Comparison of ENCODE assay signal across 9 cellular contexts in the genomic region with DNA sequence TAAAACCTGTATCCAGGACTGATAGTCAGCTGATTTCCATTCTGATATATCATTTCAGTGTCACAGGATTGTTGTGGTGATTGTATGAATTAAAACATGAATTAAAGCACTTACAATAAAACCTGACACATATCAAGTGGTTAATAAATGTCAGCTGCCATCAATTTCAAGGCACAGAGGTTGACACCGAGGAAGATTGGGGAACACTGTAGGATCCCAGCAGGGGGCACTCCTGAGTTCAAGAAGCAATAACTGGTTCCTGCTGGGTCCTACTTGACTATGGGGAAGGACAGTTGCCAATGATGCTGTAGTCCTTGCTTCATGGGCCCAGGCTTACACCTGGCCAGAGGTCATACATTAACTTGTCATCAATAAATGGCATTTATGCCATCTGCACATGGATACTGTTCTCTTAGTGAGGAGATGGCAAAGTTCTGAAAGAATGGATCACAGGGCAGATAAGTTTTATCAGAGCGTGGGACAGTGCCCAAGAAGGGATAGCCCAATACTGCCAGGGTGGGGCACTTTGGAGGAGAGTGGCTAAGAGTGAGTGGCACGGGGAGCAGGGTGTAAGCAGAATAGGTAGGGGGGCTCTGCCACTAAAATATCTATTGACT. TPM values are rescaled to one million over a fixed set of nuclear protein-coding genes. Genes with fewer than 3 reads are reported as not detected.
A peak's percentile ranks its signal among the peaks of the same experiment; 100 is the strongest.
DNase-seq lines count a peak whose midpoint lies in the region; ATAC-seq and TF ChIP-seq lines count a peak whose summit lies in the region.
"Had no signal": no experiment of that assay in that cellular context is flagged by ENCODE, and none has a peak within 500 bp of the region (broad histone marks: within the 10 kb centered on the region; RNA-seq: fewer than 3 reads in every experiment).

No MANE protein-coding gene starts in this region.

- ATAC-seq in HG02588 (IDR thresholded peaks at IDR 0.05; ENCODE audit: unreplicated experiment) (peak; percentile 70), RWPE2 (ENCODE audit: low read depth) (no peak), thoracic aorta (ENCODE audit: insufficient number of reproducible peaks, low FRiP score, low read depth) (no peak)
- no peak for ATAC-seq in stimulated activated effector memory CD8-positive, alpha-beta T cell treated with anti-CD3 and anti-CD28 coated beads, Interleukin-12 subunit alpha, Interleukin-12 subunit beta, amount 100 ng/mL, for 72 hours

- H3K4me1 ChIP-seq in RWPE2 (ENCODE audit: insufficient read depth, poor library complexity, severe bottlenecking) (no peaks in the 10 kb centered on the region), thoracic aorta (ENCODE audit: control insufficient read depth in 1 of 2, low read depth in 2 of 2) (peaks cover 10 to 24% of the 10 kb centered on the region in 2 donors)
- H3K4me1 ChIP-seq: uterus had no signal

- no peaks in the 10 kb centered on the region for H3K36me3 Mint-ChIP-seq in stimulated activated effector memory CD8-positive, alpha-beta T cell treated with anti-CD3 and anti-CD28 coated beads, Interleukin-12 subunit alpha, Interleukin-12 subunit beta, amount 100 ng/mL, for 72 hours
- H3K36me3 Mint-ChIP-seq in activated T-cell treated with anti-CD3 and anti-CD28 coated beads, Interleukin-2, amount 50 U/mL, for 24 hours (ENCODE audit: low read depth), result no peaks in the 10 kb centered on the region

- intact Hi-C loops in cardiac septum (cut with DNase I), result loop anchor here (5.0 kb wide), 1 partner anchor 494 kb away; no protein-coding TSS in a partner anchor

- H3K4me3 Mint-ChIP-seq in stimulated activated effector memory CD8-positive, alpha-beta T cell treated with anti-CD3 and anti-CD28 coated beads, Interleukin-12 subunit alpha, Interleukin-12 subunit beta, amount 100 ng/mL, for 72 hours, result no peak overlapping the region
- no peak overlapping the region for H3K4me3 Mint-ChIP-seq in activated T-cell treated with anti-CD3 and anti-CD28 coated beads, Interleukin-2, amount 50 U/mL, for 24 hours

- peak; percentile 52 for DNase-seq in GM12865 (ENCODE audit: low read depth)
- no peak for DNase-seq in RWPE2 (ENCODE audit: low spot score)
- peak; percentile 78 for DNase-seq in cardiac septum (ENCODE audit: low spot score)
- no peak for DNase-seq in thoracic aorta (ENCODE audit: low spot score)
- DNase-seq in stimulated activated effector memory CD8-positive, alpha-beta T cell treated with anti-CD3 and anti-CD28 coated beads, Interleukin-12 subunit alpha, Interleukin-12 subunit beta, amount 100 ng/mL, for 72 hours (ENCODE audit: low spot score in 2 of 2), result no peak
- no peak for DNase-seq in activated T-cell treated with anti-CD3 and anti-CD28 coated beads, Interleukin-2, amount 50 U/mL, for 24 hours
- DNase-seq in NCI-H510A treated with DMSO at 0.1 percent for 48 hours (lab: John Stamatoyannopoulos, UW), result no peak

- no peak overlapping the region for H3K4me3 ChIP-seq in GM12865 (ENCODE audit: low read depth, low read length)
- no peak overlapping the region for H3K4me3 ChIP-seq in RWPE2 (ENCODE audit: severe bottlenecking)
- no peak overlapping the region for H3K4me3 ChIP-seq in thoracic aorta
- H3K4me3 ChIP-seq: uterus had no signal

- H3K4me1 Mint-ChIP-seq in stimulated activated effector memory CD8-positive, alpha-beta T cell treated with anti-CD3 and anti-CD28 coated beads, Interleukin-12 subunit alpha, Interleukin-12 subunit beta, amount 100 ng/mL, for 72 hours, result no peaks in the 10 kb centered on the region
- H3K4me1 Mint-ChIP-seq in activated T-cell treated with anti-CD3 and anti-CD28 coated beads, Interleukin-2, amount 50 U/mL, for 24 hours (ENCODE audit: low read depth), result no peaks in the 10 kb centered on the region

- no peak overlapping the region for H3K27ac Mint-ChIP-seq in stimulated activated effector memory CD8-positive, alpha-beta T cell treated with anti-CD3 and anti-CD28 coated beads, Interleukin-12 subunit alpha, Interleukin-12 subunit beta, amount 100 ng/mL, for 72 hours
- H3K27ac Mint-ChIP-seq in activated T-cell treated with anti-CD3 and anti-CD28 coated beads, Interleukin-2, amount 50 U/mL, for 24 hours, result no peak overlapping the region

- H3K9me3 Mint-ChIP-seq in stimulated activated effector memory CD8-positive, alpha-beta T cell treated with anti-CD3 and anti-CD28 coated beads, Interleukin-12 subunit alpha, Interleukin-12 subunit beta, amount 100 ng/mL, for 72 hours, result no peaks in the 10 kb centered on the region
- H3K9me3 Mint-ChIP-seq in activated T-cell treated with anti-CD3 and anti-CD28 coated beads, Interleukin-2, amount 50 U/mL, for 24 hours, result no peaks in the 10 kb centered on the region

- H3K27me3 Mint-ChIP-seq in activated T-cell treated with anti-CD3 and anti-CD28 coated beads, Interleukin-2, amount 50 U/mL, for 24 hours, result peaks cover 3% of the 10 kb centered on the region

- H3K9me3 ChIP-seq in RWPE2 (ENCODE audit: severe bottlenecking) (no peaks in the 10 kb centered on the region), thoracic aorta (no peaks in the 10 kb centered on the region)
- H3K9me3 ChIP-seq: uterus had no signal

- H3K36me3 ChIP-seq in RWPE2 (ENCODE audit: low read depth) (no peaks in the 10 kb centered on the region), thoracic aorta (no peaks in the 10 kb centered on the region)
- H3K36me3 ChIP-seq: uterus had no signal

- H3K27ac ChIP-seq in RWPE2 (ENCODE audit: poor library complexity, severe bottlenecking), result no peak overlapping the region
- H3K27ac ChIP-seq in thoracic aorta, result peak overlapping the region; percentile 52 to 74

- TF ChIP-seq CTCF in GM12865 (IDR thresholded peaks at IDR 0.05; ENCODE audit: insufficient read depth, low read depth, low read length, missing control alignments), result peak; percentile 60
- TF ChIP-seq CTCF in RWPE2 (IDR thresholded peaks at IDR 0.05; ENCODE audit: poor library complexity, severe bottlenecking), result peak; percentile 33
- no peak for TF ChIP-seq CTCF in thoracic aorta (IDR thresholded peaks at IDR 0.05)

- H3K27me3 ChIP-seq in RWPE2 (ENCODE audit: insufficient read depth, poor library complexity, severe bottlenecking), result no peaks in the 10 kb centered on the region
- H3K27me3 ChIP-seq in thoracic aorta (replicated peaks; ENCODE audit: insufficient read depth), result no peaks in the 10 kb centered on the region
- H3K27me3 ChIP-seq: uterus had no signal

RNA-seq across cellular contexts. Expression of gene FZD1, which starts 24.1 kb away (rescaled TPM):
- total RNA-seq in cardiac septum (23.1 TPM), thoracic aorta (10 to 100 TPM; 33.6 to 57.9 TPM)

Comparison
In these comparisons a context has a peak if more than half of its experiments do, and no peak if none do; other contexts are left out.
1. DNase-seq: peak in GM12865 (single experiment) and cardiac septum (single experiment); none in RWPE2 (single experiment), thoracic aorta (single experiment), stimulated activated effector memory CD8-positive, alpha-beta T cell treated with anti-CD3 and anti-CD28 coated beads, Interleukin-12 subunit alpha, Interleukin-12 subunit beta, amount 100 ng/mL, for 72 hours (0 of 2), activated T-cell treated with anti-CD3 and anti-CD28 coated beads, Interleukin-2, amount 50 U/mL, for 24 hours (single experiment) and NCI-H510A treated with DMSO at 0.1 percent for 48 hours (single experiment).